8 cellular contexts compared by ENCODE assay signal in genomic region chr1:151145158-151146071, GRCh38. TPM values are rescaled to one million over a fixed set of nuclear protein-coding genes. Genes with fewer than 3 reads are reported as not detected.
DNase-seq lines count a peak whose midpoint lies in the region; TF ChIP-seq lines count a peak whose summit lies in the region.

No MANE protein-coding gene starts in this region.

- H3K36me3 ChIP-seq in vagina = no peaks in the 10 kb centered on the region

- DNase-seq in GM03348 (ENCODE audit: low spot score) (peak; percentile 35), SK-N-DZ (ENCODE audit: low spot score) (peak; percentile 37), epithelial cell of esophagus (ENCODE audit: low read depth) (peak; percentile 22), myocyte (ENCODE audit: low read depth) (peak; percentile 34), vagina (ENCODE audit: extremely low spot score in 2 of 2) (no peak), GF-D8 (lab: John Stamatoyannopoulos, UW) (no peak), SKM-1 treated with dmso at 0.1 percent for 144 hours (lab: John Stamatoyannopoulos, UW; ENCODE audit: unreplicated experiment) (no peak), NOMO-1 treated with dmso at 0.1 percent for 144 hours (lab: John Stamatoyannopoulos, UW; ENCODE audit: unreplicated experiment) (no peak)

- H3K9me3 ChIP-seq in vagina = no peaks in the 10 kb centered on the region

- H3K27ac ChIP-seq in vagina = peak overlapping the region; percentile 64

- H3K4me3 ChIP-seq in epithelial cell of esophagus (ENCODE audit: low read length) (peak overlapping the region; percentile 63), vagina (peak overlapping the region; percentile 54 to 64)

- H3K27me3 ChIP-seq in vagina = no peaks in the 10 kb centered on the region

- TF ChIP-seq CTCF in epithelial cell of esophagus (IDR thresholded peaks at IDR 0.05; ENCODE audit: insufficient read depth, low read depth, low read length, missing control alignments) (no peak), vagina (IDR thresholded peaks at IDR 0.05) (no peak)

- TF ChIP-seq POLR2A in vagina (IDR thresholded peaks at IDR 0.05) = no peak

- intact Hi-C loops in vagina (cut with DNase I) = no loop called here

- H3K4me1 ChIP-seq in vagina = peaks cover 45% of the 10 kb centered on the region

RNA-seq across cellular contexts. Expression of gene SEMA6C, which starts 1.0 kb away (rescaled TPM):
- polyA plus RNA-seq in SK-N-DZ (2014; cell fraction: cytosol; rRNA removed) = 16.5 and 34.5 TPM in 2 replicates
- polyA plus RNA-seq in SK-N-DZ (2014; cell fraction: nucleus; rRNA removed) = 59.0 and 148 TPM in 2 replicates
- 73.1 and 132 TPM in 2 replicates for total RNA-seq in myocyte
- 24.5 TPM for polyA plus RNA-seq in myocyte (2012)
- total RNA-seq in vagina = 10.1 TPM

RNA-seq across cellular contexts. Expression of gene TNFAIP8L2, which starts 11.0 kb away (rescaled TPM):
- polyA plus RNA-seq in SK-N-DZ (2014; cell fraction: cytosol; rRNA removed) = not detected in 2 replicates
- not detected in 2 replicates for polyA plus RNA-seq in SK-N-DZ (2014; cell fraction: nucleus; rRNA removed)
- not detected in 2 replicates for total RNA-seq in myocyte
- 0.38 TPM for polyA plus RNA-seq in myocyte (2012)
- 7.6 TPM for total RNA-seq in vagina

RNA-seq across cellular contexts. Expression of gene LYSMD1, which starts 20.3 kb away (rescaled TPM):
- polyA plus RNA-seq in SK-N-DZ (2014; cell fraction: cytosol; rRNA removed) = 27.1 and 29.7 TPM in 2 replicates
- polyA plus RNA-seq in SK-N-DZ (2014; cell fraction: nucleus; rRNA removed) = 13.9 and 14.9 TPM in 2 replicates
- total RNA-seq in myocyte (18.7 and 23.9 TPM in 2 replicates), vagina (21.1 TPM)
- 12.1 TPM for polyA plus RNA-seq in myocyte (2012)

RNA-seq across cellular contexts. Expression of gene SCNM1, which starts 20.5 kb away (rescaled TPM):
- polyA plus RNA-seq in SK-N-DZ (2014; cell fraction: cytosol; rRNA removed) = 81.2 and 83.8 TPM in 2 replicates
- 68.8 and 92.1 TPM in 2 replicates for polyA plus RNA-seq in SK-N-DZ (2014; cell fraction: nucleus; rRNA removed)
- total RNA-seq in myocyte (26.0 and 26.1 TPM in 2 replicates), vagina (22.1 TPM)
- polyA plus RNA-seq in myocyte (2012) = 47.3 TPM

RNA-seq across cellular contexts. Expression of gene TMOD4, which starts 30.4 kb away (rescaled TPM):
- polyA plus RNA-seq in SK-N-DZ (2014; cell fraction: cytosol; rRNA removed) = 0.09 TPM in 1 of 2 replicates, not detected in the other
- polyA plus RNA-seq in SK-N-DZ (2014; cell fraction: nucleus; rRNA removed) = not detected in 2 replicates
- total RNA-seq in myocyte = 0.35 and 0.47 TPM in 2 replicates
- polyA plus RNA-seq in myocyte (2012) = 0.18 TPM
- total RNA-seq in vagina = 2.2 TPM

Comparison
In these comparisons a context has a peak if more than half of its experiments do, and no peak if none do; other contexts are left out.
1. DNase-seq: peak in GM03348 (single experiment), SK-N-DZ (single experiment), epithelial cell of esophagus (single experiment) and myocyte (single experiment); none in vagina (0 of 2), GF-D8 (single experiment), SKM-1 treated with dmso at 0.1 percent for 144 hours (single experiment) and NOMO-1 treated with dmso at 0.1 percent for 144 hours (single experiment).